19 cellular contexts compared by ENCODE assay signal in the genomic region with DNA sequence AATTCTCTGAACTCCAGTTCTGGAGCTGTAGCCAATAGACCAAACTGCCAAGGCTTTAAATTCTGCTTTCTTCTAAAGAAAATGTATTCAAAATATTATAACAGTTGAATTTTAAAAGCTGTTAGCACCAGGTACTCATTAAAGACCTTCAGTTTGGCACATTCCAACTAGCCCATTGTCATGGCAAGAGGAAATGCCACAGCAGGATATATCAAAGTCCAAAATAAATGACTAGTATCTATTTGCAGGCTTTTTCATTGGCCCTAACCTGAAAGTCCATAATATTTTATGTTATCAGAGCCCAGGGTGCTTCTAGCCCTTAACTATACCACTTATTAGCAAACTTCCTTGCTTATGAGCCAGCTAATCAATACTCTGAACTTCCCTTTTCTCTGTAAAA.
"Had no signal": no experiment of that assay in that cellular context is flagged by ENCODE, and none has a peak within 500 bp of the region (broad histone marks: within the 10 kb centered on the region; RNA-seq: fewer than 3 reads in every experiment).

No MANE protein-coding gene starts in this region.

- DNase-seq: activated CD4-positive, alpha-beta T cell treated with anti-CD3 and anti-CD28 coated beads for 4 hours; activated CD8-positive, alpha-beta T cell treated with anti-CD3 and anti-CD28 coated beads for 36 hours; activated effector memory CD4-positive, alpha-beta T cell treated with Interleukin-2 at 50 U/mL for 16 hours; activated T-cell treated with anti-CD3 and anti-CD28 coated beads, Interleukin-2, amount 50 U/mL, for 4 hours; central memory CD4-positive, alpha-beta T cell; colonic mucosa; effector CD8-positive, alpha-beta T cell; foreskin fibroblast; immature natural killer cell; naive thymus-derived CD8-positive, alpha-beta T cell; stimulated activated CD4-positive, alpha-beta T cell treated with anti-CD3 and anti-CD28 coated beads, Interleukin-1b, Interleukin-23, amount 100 ng/mL, for 48 hours; stimulated activated naive CD8-positive, alpha-beta T cell treated with anti-CD3 and anti-CD28 coated beads, Interleukin-15, amount 100 ng/mL, for 72 hours; upper lobe of right lung; WERI-Rb-1 had no signal

- ATAC-seq: activated CD8-positive, alpha-beta T cell treated with anti-CD3 and anti-CD28 coated beads for 36 hours; activated T-cell treated with anti-CD3 and anti-CD28 coated beads, Interleukin-2, amount 50 U/mL, for 4 hours; naive thymus-derived CD8-positive, alpha-beta T cell; sciatic nerve; SK-N-SH treated with all-trans-retinoic acid at 6 μM for 48 hours; stimulated activated naive CD8-positive, alpha-beta T cell treated with anti-CD3 and anti-CD28 coated beads, Interleukin-15, amount 100 ng/mL, for 72 hours; upper lobe of right lung had no signal

- H3K27me3 Mint-ChIP-seq: activated CD8-positive, alpha-beta T cell treated with anti-CD3 and anti-CD28 coated beads for 36 hours; activated naive CD4-positive, alpha-beta T cell treated with anti-CD3 and anti-CD28 coated beads, Interleukin-2, amount 50 U/mL, for 24 hours; stimulated activated naive CD8-positive, alpha-beta T cell treated with anti-CD3 and anti-CD28 coated beads, Interleukin-15, amount 100 ng/mL, for 72 hours had no signal

- H3K4me3 ChIP-seq: colonic mucosa, prostate gland, upper lobe of right lung had no signal

- H3K27ac Mint-ChIP-seq: activated CD8-positive, alpha-beta T cell treated with anti-CD3 and anti-CD28 coated beads for 36 hours; activated naive CD4-positive, alpha-beta T cell treated with anti-CD3 and anti-CD28 coated beads, Interleukin-2, amount 50 U/mL, for 24 hours; immature natural killer cell; naive thymus-derived CD8-positive, alpha-beta T cell; stimulated activated naive CD8-positive, alpha-beta T cell treated with anti-CD3 and anti-CD28 coated beads, Interleukin-15, amount 100 ng/mL, for 72 hours; T-helper 1 cell treated with Interleukin-12 subunit alpha and Interleukin-12 subunit beta and Interleukin-4 antibody, amounts not matched to agents 30 μg/mL and 1 μg/mL, for 36 hours had no signal

- H3K27me3 ChIP-seq: colonic mucosa, upper lobe of right lung had no signal

- H3K9me3 Mint-ChIP-seq: activated CD8-positive, alpha-beta T cell treated with anti-CD3 and anti-CD28 coated beads for 36 hours; activated naive CD4-positive, alpha-beta T cell treated with anti-CD3 and anti-CD28 coated beads, Interleukin-2, amount 50 U/mL, for 24 hours; activated T-cell treated with anti-CD3 and anti-CD28 coated beads, Interleukin-2, amount 50 U/mL, for 4 hours; immature natural killer cell; naive thymus-derived CD8-positive, alpha-beta T cell; stimulated activated naive CD8-positive, alpha-beta T cell treated with anti-CD3 and anti-CD28 coated beads, Interleukin-15, amount 100 ng/mL, for 72 hours; T-helper 1 cell treated with Interleukin-12 subunit alpha and Interleukin-12 subunit beta and Interleukin-4 antibody, amounts not matched to agents 30 μg/mL and 1 μg/mL, for 36 hours had no signal

- H3K9me3 ChIP-seq: colonic mucosa, prostate gland, upper lobe of right lung had no signal

- H3K4me3 Mint-ChIP-seq: activated CD8-positive, alpha-beta T cell treated with anti-CD3 and anti-CD28 coated beads for 36 hours; activated naive CD4-positive, alpha-beta T cell treated with anti-CD3 and anti-CD28 coated beads, Interleukin-2, amount 50 U/mL, for 24 hours; activated T-cell treated with anti-CD3 and anti-CD28 coated beads, Interleukin-2, amount 50 U/mL, for 4 hours; immature natural killer cell; naive thymus-derived CD8-positive, alpha-beta T cell; stimulated activated naive CD8-positive, alpha-beta T cell treated with anti-CD3 and anti-CD28 coated beads, Interleukin-15, amount 100 ng/mL, for 72 hours; T-helper 1 cell treated with Interleukin-12 subunit alpha and Interleukin-12 subunit beta and Interleukin-4 antibody, amounts not matched to agents 30 μg/mL and 1 μg/mL, for 36 hours had no signal

- H3K36me3 ChIP-seq: colonic mucosa, prostate gland, upper lobe of right lung, WERI-Rb-1 had no signal

- H3K4me1 ChIP-seq: colonic mucosa had no signal

- H3K27ac ChIP-seq: colonic mucosa, prostate gland, upper lobe of right lung, WERI-Rb-1 had no signal

- H3K36me3 Mint-ChIP-seq: activated naive CD4-positive, alpha-beta T cell treated with anti-CD3 and anti-CD28 coated beads, Interleukin-2, amount 50 U/mL, for 24 hours; immature natural killer cell had no signal
